Comparison of ENCODE assay signal across 28 cellular contexts in genomic region chr7:118449797-118450196, GRCh38.
DNase-seq lines count a peak whose midpoint lies in the region; ATAC-seq, FAIRE-seq and TF ChIP-seq lines count a peak whose summit lies in the region.
"Had no signal": no experiment of that assay in that cellular context is flagged by ENCODE, and none has a peak within 500 bp of the region (broad histone marks: within the 10 kb centered on the region; RNA-seq: fewer than 3 reads in every experiment).

No MANE protein-coding gene starts in this region.

- peak; percentile 54 for DNase-seq in MM.1S
- DNase-seq in K562 (ENCODE audit: extremely low read depth in 1 of 4, low spot score in 3 of 4) = no peak
- no peak for DNase-seq in head of caudate nucleus
- DNase-seq in NCI-H226 = no peak
- DNase-seq: AML-193; CD4-positive, alpha-beta memory T cell; CD4-positive, CD25-positive, alpha-beta regulatory T cell; CD8-positive, alpha-beta memory T cell; COR-L47; DMS 273 treated with DMSO at 0.1 percent for 48 hours; DMS153; DMS53; DMS79; DND-41; EL; GDM1 had no signal

- H3K4me2 ChIP-seq in KMS-11 (peak overlapping the region; percentile 7; the same call in 1 of the 2 replicates), MM.1S (ENCODE audit: low read depth, low read length) (peak overlapping the region; percentile 20; the same call in 1 of the 2 replicates), K562 (ENCODE audit: insufficient read depth, low read length) (no peak overlapping the region)
- H3K4me2 ChIP-seq: A549; BLaER1 treated with 17β-estradiol and CSF1 and Interleukin-3, amounts not matched to agents 10 nM and 100 nM had no signal

- H3K9me3 ChIP-seq in MM.1S (replicated peaks; ENCODE audit: insufficient read depth, low read length) = no peaks in the 10 kb centered on the region
- H3K9me3 ChIP-seq in K562 (replicated peaks; ENCODE audit: control insufficient read depth, insufficient read depth, low read depth, low read length) = no peaks in the 10 kb centered on the region
- H3K9me3 ChIP-seq: A549; BLaER1 treated with 17β-estradiol and CSF1 and Interleukin-3, amounts not matched to agents 10 nM and 100 nM had no signal

- H4K20me1 ChIP-seq in KMS-11 (ENCODE audit: insufficient read depth) = no peaks in the 10 kb centered on the region
- H4K20me1 ChIP-seq in MM.1S (ENCODE audit: insufficient read depth, low read length) = no peaks in the 10 kb centered on the region
- no peaks in the 10 kb centered on the region for H4K20me1 ChIP-seq in K562 (replicated peaks; ENCODE audit: control insufficient read depth, insufficient read depth, low read length)
- H4K20me1 ChIP-seq: BLaER1 treated with 17β-estradiol and CSF1 and Interleukin-3, amounts not matched to agents 10 nM and 100 nM had no signal

- no TSS peak for BruUV-seq in K562 (replicated peaks; lab: Mats Ljungman, UMichigan)

- H3K27me3 ChIP-seq in KMS-11 (ENCODE audit: insufficient read depth, low read depth) (no peaks in the 10 kb centered on the region), MM.1S (replicated peaks; ENCODE audit: insufficient read depth, low read length) (no peaks in the 10 kb centered on the region), K562 (ENCODE audit: control insufficient read depth in 2 of 2, insufficient read depth in 2 of 2, low read length in 2 of 2) (no peaks in the 10 kb centered on the region)
- H3K27me3 ChIP-seq: BLaER1 treated with 17β-estradiol and CSF1 and Interleukin-3, amounts not matched to agents 10 nM and 100 nM had no signal

- H3K9ac ChIP-seq in KMS-11 = no peak overlapping the region
- H3K9ac ChIP-seq in MM.1S (ENCODE audit: low read length) = no peak overlapping the region
- no peak overlapping the region for H3K9ac ChIP-seq in K562 (ENCODE audit: insufficient read depth in 1 of 2, low read depth in 2 of 2, low read length in 2 of 2)
- H3K9ac ChIP-seq: BLaER1 treated with 17β-estradiol and CSF1 and Interleukin-3, amounts not matched to agents 10 nM and 100 nM had no signal

- ATAC-seq in K562 = no peak
- ATAC-seq in GM18517 (IDR thresholded peaks at IDR 0.05; ENCODE audit: unreplicated experiment) = no peak
- ATAC-seq in GM21529 (IDR thresholded peaks at IDR 0.05; ENCODE audit: unreplicated experiment) = no peak
- ATAC-seq: A549, GM12878 had no signal

- no peaks in the 10 kb centered on the region for H3K9me2 ChIP-seq in MM.1S (replicated peaks; ENCODE audit: insufficient read depth, low read length)

- no peaks in the 10 kb centered on the region for H3K9me1 ChIP-seq in K562 (ENCODE audit: control insufficient read depth, insufficient read depth, low read length)

- TF ChIP-seq POLR2A in K562 (conservative IDR thresholded peaks at IDR 0.05) = no peak

- intact Hi-C loops in K562 (cut with micrococcal nuclease) = no loop called here
- intact Hi-C loops in head of caudate nucleus (cut with DNase I) = no loop called here

- H3K4me1 ChIP-seq in KMS-11 (ENCODE audit: low read depth, poor library complexity, severe bottlenecking) = peaks cover 7% of the 10 kb centered on the region
- H3K4me1 ChIP-seq in MM.1S (ENCODE audit: low read length) = no peaks in the 10 kb centered on the region
- no peaks in the 10 kb centered on the region for H3K4me1 ChIP-seq in K562 (replicated peaks in 1 of 2; ENCODE audit: control insufficient read depth in 2 of 2, insufficient read depth in 2 of 2, low read length in 2 of 2)
- H3K4me1 ChIP-seq: A549; BLaER1 treated with 17β-estradiol and CSF1 and Interleukin-3, amounts not matched to agents 10 nM and 100 nM had no signal

- in situ Hi-C loops in K562 (cut with MboI) = no loop called here

- H2AFZ ChIP-seq in KMS-11 (ENCODE audit: low read depth) (peak overlapping the region; percentile 3; the same call in 1 of the 2 replicates), MM.1S (ENCODE audit: low read length) (peak overlapping the region; percentile 22; the same call in 1 of the 2 replicates), K562 (ENCODE audit: low read depth, low read length) (no peak overlapping the region)

- TF ChIP-seq RAD21 in K562 (CRISPR knock-in tag; conservative IDR thresholded peaks at IDR 0.05 in 1 of 2, IDR thresholded peaks at IDR 0.05 in 1 of 2) = no peak

- FAIRE-seq in K562 (lab: Jason Lieb, UNC) (no peak), islet of Langerhans (lab: Jason Lieb, UNC) (peak; percentile 49)
- FAIRE-seq: A549, GM12878, GM12892, GM18507, GM19239 had no signal

- POLR2A ChIA-PET in K562 (lab: Yijun Ruan, JAX) = no interaction called here

- no peak overlapping the region for H3K4me3 ChIP-seq in KMS-11 (IDR thresholded peaks at IDR 0.05; ENCODE audit: insufficient read depth, low read depth, low read length)
- H3K4me3 ChIP-seq in MM.1S (ENCODE audit: low read length) = no peak overlapping the region
- H3K4me3 ChIP-seq in K562 = no peak overlapping the region
- H3K4me3 ChIP-seq: A549; BLaER1 treated with 17β-estradiol and CSF1 and Interleukin-3, amounts not matched to agents 10 nM and 100 nM; GM12878 had no signal

- no peaks in the 10 kb centered on the region for H3F3A ChIP-seq in MM.1S (ENCODE audit: insufficient read depth, low read length)

- H3K36me3 ChIP-seq in KMS-11 (ENCODE audit: insufficient read depth) (no peaks in the 10 kb centered on the region), MM.1S (replicated peaks; ENCODE audit: insufficient read depth, low read length) (no peaks in the 10 kb centered on the region), K562 (ENCODE audit: control insufficient read depth, insufficient read depth, low read length) (no peaks in the 10 kb centered on the region)
- H3K36me3 ChIP-seq: BLaER1 treated with 17β-estradiol and CSF1 and Interleukin-3, amounts not matched to agents 10 nM and 100 nM had no signal

- TF ChIP-seq CTCF in KMS-11 (conservative IDR thresholded peaks at IDR 0.05; ENCODE audit: low read depth, low read length) (no peak), MM.1S (IDR thresholded peaks at IDR 0.05; ENCODE audit: low read length) (no peak), K562 (IDR thresholded peaks at IDR 0.05 in 2 of 3, conservative IDR thresholded peaks at IDR 0.05 in 1 of 3; ENCODE audit: insufficient read depth in 2 of 3, low read depth in 1 of 3, low read length in 3 of 3) (no peak)

- H3K79me2 ChIP-seq in KMS-11 (ENCODE audit: insufficient read depth, low read depth) (no peaks in the 10 kb centered on the region), MM.1S (ENCODE audit: low read length) (no peaks in the 10 kb centered on the region), K562 (ENCODE audit: control insufficient read depth, insufficient read depth, low read length) (no peaks in the 10 kb centered on the region)

- H3K27ac ChIP-seq in KMS-11 = no peak overlapping the region
- no peak overlapping the region for H3K27ac ChIP-seq in MM.1S (ENCODE audit: low read length)
- no peak overlapping the region for H3K27ac ChIP-seq in K562 (ENCODE audit: extremely low read depth, low read depth, low read length)
- H3K27ac ChIP-seq: 22Rv1; A549; BLaER1 treated with 17β-estradiol and CSF1 and Interleukin-3, amounts not matched to agents 10 nM and 100 nM; C4-2B had no signal

- CTCF ChIA-PET in K562 (lab: Yijun Ruan, JAX; ENCODE audit: low intra/inter-chr PET ratio) = no interaction called here

- TF ChIP-seq EP300 in K562 (IDR thresholded peaks at IDR 0.05; ENCODE audit: low read length) = no peak

TF ChIP-seq in K562, 482 proteins besides CTCF, POLR2A, EP300 and RAD21:
- TF ChIP-seq C11orf30 (IDR thresholded peaks at IDR 0.05; ENCODE audit: low read depth) (peak; percentile 28; the same call in 1 of the 2 replicates), ZNF316 (IDR thresholded peaks at IDR 0.05) (peak; percentile 67)
- TF ChIP-seq, protein P1, sequence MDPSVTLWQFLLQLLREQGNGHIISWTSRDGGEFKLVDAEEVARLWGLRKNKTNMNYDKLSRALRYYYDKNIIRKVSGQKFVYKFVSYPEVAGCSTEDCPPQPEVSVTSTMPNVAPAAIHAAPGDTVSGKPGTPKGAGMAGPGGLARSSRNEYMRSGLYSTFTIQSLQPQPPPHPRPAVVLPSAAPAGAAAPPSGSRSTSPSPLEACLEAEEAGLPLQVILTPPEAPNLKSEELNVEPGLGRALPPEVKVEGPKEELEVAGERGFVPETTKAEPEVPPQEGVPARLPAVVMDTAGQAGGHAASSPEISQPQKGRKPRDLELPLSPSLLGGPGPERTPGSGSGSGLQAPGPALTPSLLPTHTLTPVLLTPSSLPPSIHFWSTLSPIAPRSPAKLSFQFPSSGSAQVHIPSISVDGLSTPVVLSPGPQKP (CRISPR knock-in tag; IDR thresholded peaks at IDR 0.05) = no peak
